Comparison of ENCODE assay signal across 8 cellular contexts in genomic region chr1:903721-904270, GRCh38. TPM values are rescaled to one million over a fixed set of nuclear protein-coding genes. Genes with fewer than 3 reads are reported as not detected.
A peak's percentile ranks its signal among the peaks of the same experiment; 100 is the strongest.
DNase-seq lines count a peak whose midpoint lies in the region; ATAC-seq and TF ChIP-seq lines count a peak whose summit lies in the region.

No MANE protein-coding gene starts in this region.

- no TSS peak for BruUV-seq in Caco-2 (replicated peaks; lab: Mats Ljungman, UMichigan)

- no peak overlapping the region for H3K9ac ChIP-seq in SK-N-MC (ENCODE audit: insufficient read length)

- no peaks in the 10 kb centered on the region for H3K36me3 ChIP-seq in Caco-2 (ENCODE audit: control insufficient read depth, insufficient read depth, low read length)
- H3K36me3 ChIP-seq in SK-N-MC (ENCODE audit: insufficient read depth, low read length) = peaks cover 11% of the 10 kb centered on the region

- no peaks in the 10 kb centered on the region for H3K36me3 Mint-ChIP-seq in Caco-2 (ENCODE audit: insufficient read depth, unreplicated experiment)
- no peaks in the 10 kb centered on the region for H3K36me3 Mint-ChIP-seq in osteocyte (ENCODE audit: unreplicated experiment)

- no peaks in the 10 kb centered on the region for H3K27me3 ChIP-seq in Caco-2 (replicated peaks; ENCODE audit: control insufficient read depth, insufficient read depth, low read length)

- TF ChIP-seq CTCF in Caco-2 (IDR thresholded peaks at IDR 0.05; ENCODE audit: insufficient read depth in 1 of 2, low read depth in 1 of 2, low read length in 1 of 2, severe bottlenecking in 1 of 2, unreplicated experiment in 1 of 2) (no peak), fibroblast of the aortic adventitia (IDR thresholded peaks at IDR 0.05; ENCODE audit: insufficient read depth, low read length) (no peak), osteocyte (IDR thresholded peaks at IDR 0.05) (no peak), RWPE1 (conservative IDR thresholded peaks at IDR 0.05; ENCODE audit: low read depth) (no peak)

- CTCF ChIA-PET in Caco-2 (lab: Charles Lee) (interaction anchor here (1.0 kb wide), 1 partner anchor 34 kb away, joined by 3 read pairs; no protein-coding TSS in a partner anchor), RWPE1 (lab: Yijun Ruan, JAX) (interaction anchor here (1.0 to 3.7 kb wide), 2 partner anchors 34 kb away, joined by 3 to 53 read pairs; no protein-coding TSS in a partner anchor)

- POLR2A ChIA-PET in Caco-2 (lab: Charles Lee) = no interaction called here
- POLR2A ChIA-PET in RWPE1 (lab: Yijun Ruan, JAX; ENCODE audit: low non-redundant PET) = no interaction called here

- no peaks in the 10 kb centered on the region for H3K27me3 Mint-ChIP-seq in Caco-2 (ENCODE audit: insufficient read depth, unreplicated experiment)
- peaks cover 14% of the 10 kb centered on the region for H3K27me3 Mint-ChIP-seq in osteocyte (ENCODE audit: unreplicated experiment)

- DNase-seq in Caco-2 (no peak), SK-N-MC (ENCODE audit: low read depth, low spot score) (no peak), fibroblast of the aortic adventitia (ENCODE audit: low read depth) (no peak), osteocyte (ENCODE audit: extremely low spot score, unreplicated experiment) (peak; percentile 84), RWPE1 (ENCODE audit: low spot score) (no peak), GM19240 (ENCODE audit: insufficient read length, low spot score) (no peak)

- H3K4me1 ChIP-seq in Caco-2 = no peaks in the 10 kb centered on the region

- H3K27ac Mint-ChIP-seq in Caco-2 (ENCODE audit: unreplicated experiment) = no peak overlapping the region
- H3K27ac Mint-ChIP-seq in osteocyte (ENCODE audit: unreplicated experiment) = no peak overlapping the region

- no peaks in the 10 kb centered on the region for H3K4me1 Mint-ChIP-seq in Caco-2 (ENCODE audit: low read depth, unreplicated experiment)
- H3K4me1 Mint-ChIP-seq in osteocyte (ENCODE audit: unreplicated experiment) = peaks cover 25% of the 10 kb centered on the region

- intact Hi-C loops in Caco-2 (cut with micrococcal nuclease; ENCODE audit: unreplicated experiment) = loop anchor here (5.0 kb wide), 1 partner anchor 34 kb away; no protein-coding TSS in a partner anchor

- H3K4me3 ChIP-seq in Caco-2 (ENCODE audit: low read depth, low read length) (peak overlapping the region; percentile 35; the same call in 1 of the 2 replicates), SK-N-MC (peak overlapping the region; percentile 93), fibroblast of the aortic adventitia (ENCODE audit: low read depth, low read length) (peak overlapping the region; percentile 28)

- no peak overlapping the region for H3K27ac ChIP-seq in SK-N-MC
- no peak overlapping the region for H3K27ac ChIP-seq in RWPE1

- no peaks in the 10 kb centered on the region for H3K9me3 Mint-ChIP-seq in Caco-2 (ENCODE audit: unreplicated experiment)
- no peaks in the 10 kb centered on the region for H3K9me3 Mint-ChIP-seq in osteocyte (ENCODE audit: unreplicated experiment)

- no peak for ATAC-seq in HG02884 (IDR thresholded peaks at IDR 0.05; ENCODE audit: unreplicated experiment)
- no peak for ATAC-seq in HG03196 (IDR thresholded peaks at IDR 0.05; ENCODE audit: unreplicated experiment)

- H3K9me3 ChIP-seq in Caco-2 = no peaks in the 10 kb centered on the region
- no peaks in the 10 kb centered on the region for H3K9me3 ChIP-seq in SK-N-MC (ENCODE audit: low read depth, low read length)

- peak overlapping the region; percentile 72 for H3K4me3 Mint-ChIP-seq in Caco-2 (ENCODE audit: unreplicated experiment)
- H3K4me3 Mint-ChIP-seq in osteocyte (ENCODE audit: unreplicated experiment) = peak overlapping the region; percentile 47

RNA-seq across cellular contexts. Expression of gene SAMD11, which starts 19.9 kb away (rescaled TPM):
- total RNA-seq in Caco-2 (2022) (0.54 and 0.63 TPM in 2 replicates), fibroblast of the aortic adventitia (ENCODE audit: low replicate concordance) (1.6 and 12.4 TPM in 2 replicates), osteocyte (16.6 and 19.5 TPM in 2 replicates)

RNA-seq across cellular contexts. Expression of gene NOC2L, which starts 55.3 kb away (rescaled TPM):
- total RNA-seq in Caco-2 (2022) (93.4 and 94.1 TPM in 2 replicates), fibroblast of the aortic adventitia (ENCODE audit: low replicate concordance) (41.0 and 54.1 TPM in 2 replicates), osteocyte (60.5 and 63.3 TPM in 2 replicates)

RNA-seq across cellular contexts. Expression of gene KLHL17, which starts 56.6 kb away (rescaled TPM):
- 33.1 and 34.4 TPM in 2 replicates for total RNA-seq in Caco-2 (2022)
- 1.8 and 5.0 TPM in 2 replicates for total RNA-seq in fibroblast of the aortic adventitia (ENCODE audit: low replicate concordance)
- total RNA-seq in osteocyte = 26.6 and 31.7 TPM in 2 replicates

Comparison
In these comparisons a context has a peak if more than half of its experiments do, and no peak if none do; other contexts are left out.
1. H3K4me3 ChIP-seq: peak in every context shown above with its lines; median percentile 93 in SK-N-MC; 35 in Caco-2; 28 in fibroblast of the aortic adventitia.